ENCODE assay signal across 9 cellular contexts in the genomic region with DNA sequence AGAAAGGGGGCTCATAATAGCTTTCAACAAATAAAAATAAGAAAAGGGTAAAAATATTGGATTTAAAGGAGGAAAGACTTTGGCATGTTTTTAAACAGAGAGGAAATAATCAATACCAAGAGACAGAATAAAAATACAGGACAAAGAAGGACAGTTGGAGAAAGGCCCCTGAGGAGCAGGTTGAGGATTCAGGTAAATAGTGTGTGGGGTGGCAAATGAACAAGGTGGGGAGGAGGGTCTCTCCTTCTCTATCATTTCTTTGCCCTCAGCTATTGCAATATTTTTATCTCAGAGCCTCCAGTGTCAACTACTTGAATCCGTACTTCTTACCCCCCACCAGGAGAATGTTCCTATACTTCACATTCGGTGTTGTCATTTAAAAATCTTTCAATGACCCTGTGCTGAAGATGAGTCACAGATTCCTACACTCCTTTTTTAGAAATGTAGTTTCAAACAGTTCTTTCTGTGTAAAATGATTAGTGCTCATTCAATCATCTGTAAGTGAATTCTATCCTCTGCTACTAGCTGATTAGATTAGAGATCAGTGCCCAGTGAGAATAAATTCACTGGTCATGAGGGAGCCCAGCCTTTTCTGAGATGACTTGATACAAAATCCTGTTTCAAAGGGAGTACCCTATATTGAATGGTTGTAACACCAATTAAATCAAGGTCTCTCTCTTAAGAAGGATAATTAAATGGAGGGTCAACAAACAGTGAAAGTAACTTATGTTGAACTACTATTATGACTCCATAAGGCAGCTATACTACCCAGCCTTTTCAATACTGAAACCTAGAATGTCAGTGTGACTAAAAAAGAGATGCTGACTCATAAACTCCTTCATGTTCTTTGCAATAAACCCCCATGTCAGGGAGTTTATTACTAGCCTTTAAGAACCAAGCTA. TPM values are rescaled to one million over a fixed set of nuclear protein-coding genes. Genes with fewer than 3 reads are reported as not detected.
A peak's percentile ranks its signal among the peaks of the same experiment; 100 is the strongest.
DNase-seq lines count a peak whose midpoint lies in the region; ATAC-seq, FAIRE-seq and TF ChIP-seq lines count a peak whose summit lies in the region.
"Had no signal": no experiment of that assay in that cellular context is flagged by ENCODE, and none has a peak within 500 bp of the region (broad histone marks: within the 10 kb centered on the region; RNA-seq: fewer than 3 reads in every experiment).

No MANE protein-coding gene starts in this region.

- H3K36me3 ChIP-seq in bronchial epithelial cell (ENCODE audit: control insufficient read depth, insufficient read depth, low read length) = no peaks in the 10 kb centered on the region
- H3K36me3 ChIP-seq: cardiac muscle cell had no signal

- no peak overlapping the region for H3K4me3 ChIP-seq in bronchial epithelial cell (ENCODE audit: low read depth, low read length)
- H3K4me3 ChIP-seq: cardiac muscle cell had no signal

- no peaks in the 10 kb centered on the region for H3K27me3 ChIP-seq in bronchial epithelial cell (ENCODE audit: control insufficient read depth, insufficient read depth, low read length)
- H3K27me3 ChIP-seq: cardiac muscle cell had no signal

- no peak for TF ChIP-seq CTCF in bronchial epithelial cell (IDR thresholded peaks at IDR 0.05; ENCODE audit: insufficient read depth, low read length, severe bottlenecking)

- peak; percentile 99 for ATAC-seq in GM21381 (IDR thresholded peaks at IDR 0.05; ENCODE audit: unreplicated experiment)
- peak; percentile 99 for ATAC-seq in HG03469 (IDR thresholded peaks at IDR 0.05; ENCODE audit: unreplicated experiment)

- peak; percentile 54 for DNase-seq in EL
- peak; percentile 69 for DNase-seq in bronchial epithelial cell (ENCODE audit: low read depth)
- DNase-seq in NCI-H2029 (lab: John Stamatoyannopoulos, UW) = no peak
- no peak for DNase-seq in NCI-H2081 treated with DMSO at 0.1 percent for 48 hours (lab: John Stamatoyannopoulos, UW)
- DNase-seq in NCI-H524 (lab: John Stamatoyannopoulos, UW) = no peak
- no peak for DNase-seq in NCI-H1436 treated with DMSO at 0.1 percent for 48 hours (lab: John Stamatoyannopoulos, UW)

- no peak for FAIRE-seq in bronchial epithelial cell (lab: Jason Lieb, UNC)

RNA-seq across cellular contexts. Expression of a gene that starts 50.4 kb away (rescaled TPM):
- total RNA-seq in bronchial epithelial cell = not detected in 2 replicates
- total RNA-seq: cardiac muscle cell had no signal

Comparison
In these comparisons a context has a peak if more than half of its experiments do, and no peak if none do; other contexts are left out.
1. DNase-seq: peak in EL (single experiment) and bronchial epithelial cell (single experiment); none in NCI-H2029 (single experiment), NCI-H2081 treated with DMSO at 0.1 percent for 48 hours (single experiment), NCI-H524 (0 of 2) and NCI-H1436 treated with DMSO at 0.1 percent for 48 hours (single experiment).